ENCODE assay signal across 12 cellular contexts in genomic region chr1:241408170-241408569, GRCh38. TPM values are rescaled to one million over a fixed set of nuclear protein-coding genes. Genes with fewer than 3 reads are reported as not detected.
DNase-seq lines count a peak whose midpoint lies in the region; ATAC-seq, FAIRE-seq and TF ChIP-seq lines count a peak whose summit lies in the region.
"Had no signal": no experiment of that assay in that cellular context is flagged by ENCODE, and none has a peak within 500 bp of the region (broad histone marks: within the 10 kb centered on the region; RNA-seq: fewer than 3 reads in every experiment).

No MANE protein-coding gene starts in this region.

- no peak for TF ChIP-seq POLR2A in A549 (IDR thresholded peaks at IDR 0.05; ENCODE audit: low read length)

- H3K27ac ChIP-seq in A549 (no peak overlapping the region), RWPE1 (no peak overlapping the region), coronary artery (no peak overlapping the region)
- no peak overlapping the region for H3K27ac ChIP-seq in effector memory CD4-positive, alpha-beta T cell (ENCODE audit: insufficient read depth, low read length, poor library complexity, severe bottlenecking)
- H3K27ac ChIP-seq: SJCRH30 had no signal

- H3K4me3 Mint-ChIP-seq in HFFc6 (no peak overlapping the region), mesothelial cell of epicardium (no peak overlapping the region)

- H3K27me3 ChIP-seq in effector memory CD4-positive, alpha-beta T cell (replicated peaks; ENCODE audit: control insufficient read depth, insufficient read depth, low read length, poor library complexity, severe bottlenecking) = no peaks in the 10 kb centered on the region
- H3K27me3 ChIP-seq: SJCRH30 had no signal

- DNase-seq in A549 (ENCODE audit: low read depth in 1 of 2, low spot score in 1 of 2) = no peak
- DNase-seq in HFFc6 = peak; percentile 31
- peak; percentile 20 for DNase-seq in RWPE1 (ENCODE audit: low spot score)
- peak; percentile 27 for DNase-seq in fibroblast of pulmonary artery (ENCODE audit: low read depth)
- no peak for DNase-seq in coronary artery (ENCODE audit: low spot score)
- DNase-seq in mesothelial cell of epicardium (ENCODE audit: low spot score in 2 of 2, unreplicated experiment in 2 of 2) = no peak
- DNase-seq in effector memory CD4-positive, alpha-beta T cell = no peak
- DNase-seq: activated CD4-positive, alpha-beta T cell treated with anti-CD3 and anti-CD28 coated beads, Interleukin-2, amount 50 U/mL, for 48 hours; mucosa of descending colon; NCI-H187 treated with DMSO at 0.1 percent for 48 hours had no signal

- WGBS in A549 (ENCODE audit: missing lambda C conversion rate) = 25% methylated on average over 3 of the region's 3 CpGs

- H3K4me1 Mint-ChIP-seq in HFFc6 (ENCODE audit: low read depth) (peaks cover 49% of the 10 kb centered on the region), mesothelial cell of epicardium (no peaks in the 10 kb centered on the region)

- no peak for FAIRE-seq in A549 (lab: Jason Lieb, UNC)

- no peak overlapping the region for H3K4me2 ChIP-seq in A549

- POLR2A ChIA-PET in A549 (lab: Yijun Ruan, JAX) (no interaction called here), RWPE1 (lab: Yijun Ruan, JAX; ENCODE audit: low non-redundant PET) (no interaction called here)

- H3K27ac Mint-ChIP-seq in HFFc6 (no peak overlapping the region), mesothelial cell of epicardium (no peak overlapping the region)

- TF ChIP-seq RAD21 in A549 (conservative IDR thresholded peaks at IDR 0.05 in 1 of 2, IDR thresholded peaks at IDR 0.05 in 1 of 2) = peak; percentile 17 to 34; a peak in 2 of 5 replicates

- no peaks in the 10 kb centered on the region for H3K4me1 ChIP-seq in A549
- no peaks in the 10 kb centered on the region for H3K4me1 ChIP-seq in effector memory CD4-positive, alpha-beta T cell (ENCODE audit: control insufficient read depth, insufficient read depth, low read length, poor library complexity, severe bottlenecking)
- H3K4me1 ChIP-seq: SJCRH30 had no signal

- CTCF ChIA-PET in A549 (lab: Yijun Ruan, JAX) (no interaction called here), RWPE1 (lab: Yijun Ruan, JAX) (no interaction called here)

- no peaks in the 10 kb centered on the region for H3K36me3 ChIP-seq in effector memory CD4-positive, alpha-beta T cell (ENCODE audit: control insufficient read depth, insufficient read depth, low read length)
- H3K36me3 ChIP-seq: SJCRH30 had no signal

- no peak overlapping the region for H3K4me3 ChIP-seq in A549
- no peak overlapping the region for H3K4me3 ChIP-seq in fibroblast of pulmonary artery (replicated peaks; ENCODE audit: low read depth, low read length)
- H3K4me3 ChIP-seq in coronary artery = no peak overlapping the region
- H3K4me3 ChIP-seq in effector memory CD4-positive, alpha-beta T cell (ENCODE audit: insufficient read depth, low read depth, low read length, poor library complexity, severe bottlenecking) = no peak overlapping the region
- H3K4me3 ChIP-seq: mucosa of descending colon, SJCRH30 had no signal

- ATAC-seq in A549 (peak in 1 of 2 experiments; percentile 56; a peak in 2 of 6 replicates), HG02852 (IDR thresholded peaks at IDR 0.05; ENCODE audit: unreplicated experiment) (no peak)
- ATAC-seq: mucosa of descending colon had no signal

- H3K9me3 ChIP-seq in A549 = no peaks in the 10 kb centered on the region
- no peaks in the 10 kb centered on the region for H3K9me3 ChIP-seq in effector memory CD4-positive, alpha-beta T cell (ENCODE audit: control insufficient read depth, low read length)
- H3K9me3 ChIP-seq: mucosa of descending colon, SJCRH30 had no signal

- no peak for TF ChIP-seq EP300 in A549 (IDR thresholded peaks at IDR 0.05)

- peaks cover 5% of the 10 kb centered on the region for H3K27me3 Mint-ChIP-seq in HFFc6 (ENCODE audit: insufficient read depth)
- peaks cover 2% of the 10 kb centered on the region for H3K27me3 Mint-ChIP-seq in mesothelial cell of epicardium (ENCODE audit: low read depth)

- no peak for TF ChIP-seq CTCF in A549 (IDR thresholded peaks at IDR 0.05)
- TF ChIP-seq CTCF in HFFc6 (IDR thresholded peaks at IDR 0.05) = peak; percentile 59; the same call in 1 of the 2 replicates
- no peak for TF ChIP-seq CTCF in RWPE1 (conservative IDR thresholded peaks at IDR 0.05; ENCODE audit: low read depth)
- TF ChIP-seq CTCF in fibroblast of pulmonary artery (IDR thresholded peaks at IDR 0.05; ENCODE audit: low read length, missing control alignments) = no peak
- no peak for TF ChIP-seq CTCF in coronary artery (IDR thresholded peaks at IDR 0.05)
- no peak for TF ChIP-seq CTCF in mesothelial cell of epicardium (IDR thresholded peaks at IDR 0.05; ENCODE audit: unreplicated experiment)

- H3K36me3 Mint-ChIP-seq in HFFc6 (ENCODE audit: low read depth) (peaks cover 11% of the 10 kb centered on the region), mesothelial cell of epicardium (no peaks in the 10 kb centered on the region)

- 0 out of 2 replicates have a peak, but pooled peaks cover 4% of the 10 kb centered on the region for H3K9me3 Mint-ChIP-seq in HFFc6
- H3K9me3 Mint-ChIP-seq in mesothelial cell of epicardium = no peaks in the 10 kb centered on the region

TF ChIP-seq in A549, 52 proteins besides CTCF, POLR2A, EP300 and RAD21:
- TF ChIP-seq MAFK (IDR thresholded peaks at IDR 0.05; ENCODE audit: partially characterized antibody) (no peak), TFCP2L1 (CRISPR knock-in tag; IDR thresholded peaks at IDR 0.05) (no peak), FOSB (CRISPR knock-in tag; IDR thresholded peaks at IDR 0.05) (no peak), PBX3 (IDR thresholded peaks at IDR 0.05) (no peak), FOSL2 (IDR thresholded peaks at IDR 0.05) (no peak), FOSL2 (CRISPR knock-in tag; IDR thresholded peaks at IDR 0.05) (no peak), HOXB5 (CRISPR knock-in tag; IDR thresholded peaks at IDR 0.05) (no peak), ESRRA (IDR thresholded peaks at IDR 0.05; ENCODE audit: borderline replicate concordance, low read length) (no peak), MAZ (IDR thresholded peaks at IDR 0.05; ENCODE audit: borderline replicate concordance, low read depth, low read length) (no peak), ZNF302 (CRISPR knock-in tag; IDR thresholded peaks at IDR 0.05) (no peak), RARB (CRISPR knock-in tag; IDR thresholded peaks at IDR 0.05) (no peak)
TF ChIP-seq in A549: peak in this region for 0.

RNA-seq across cellular contexts. Expression of gene RGS7, which starts 51.2 kb away (rescaled TPM):
- 0.07 and 0.08 TPM in 2 replicates for polyA plus RNA-seq in A549 (2011; rRNA removed)
- not detected in 2 replicates for polyA plus RNA-seq in A549 (2012; cell fraction: cytosol; rRNA removed)
- polyA plus RNA-seq in A549 (2012; cell fraction: nucleus; rRNA removed) = 0.01 TPM in 1 of 2 replicates, not detected in the other
- polyA plus RNA-seq in A549 (2017; fragmentation: RNase III; extraction: RNeasy Plus Mini Kit Qiagen cat#74134 plus additional on column Dnase treatment) = not detected in 3 replicates
- polyA minus RNA-seq in A549 (2011; rRNA and poly(A)+ RNA removed) = not detected in 2 replicates
- 1 to 10 TPM; 1.5 to 2.4 (median 2.1) TPM for total RNA-seq in HFFc6 (2021; fragmentation: NEBNext Ultra II Directional; extraction: Animal tissue kit (Norgen Biotek cat#: 25700))
- 1.6 to 2.4 TPM (median 1.9 TPM) in 3 replicates for total RNA-seq in mesothelial cell of epicardium

Comparison
In these comparisons a context has a peak if more than half of its experiments do, and no peak if none do; other contexts are left out.
1. DNase-seq: peak in HFFc6 (single experiment), RWPE1 (single experiment) and fibroblast of pulmonary artery (single experiment); none in A549 (0 of 2), coronary artery (single experiment), mesothelial cell of epicardium (0 of 2) and effector memory CD4-positive, alpha-beta T cell (0 of 3).